ENCODE assay signal across 31 cellular contexts in the genomic region with DNA sequence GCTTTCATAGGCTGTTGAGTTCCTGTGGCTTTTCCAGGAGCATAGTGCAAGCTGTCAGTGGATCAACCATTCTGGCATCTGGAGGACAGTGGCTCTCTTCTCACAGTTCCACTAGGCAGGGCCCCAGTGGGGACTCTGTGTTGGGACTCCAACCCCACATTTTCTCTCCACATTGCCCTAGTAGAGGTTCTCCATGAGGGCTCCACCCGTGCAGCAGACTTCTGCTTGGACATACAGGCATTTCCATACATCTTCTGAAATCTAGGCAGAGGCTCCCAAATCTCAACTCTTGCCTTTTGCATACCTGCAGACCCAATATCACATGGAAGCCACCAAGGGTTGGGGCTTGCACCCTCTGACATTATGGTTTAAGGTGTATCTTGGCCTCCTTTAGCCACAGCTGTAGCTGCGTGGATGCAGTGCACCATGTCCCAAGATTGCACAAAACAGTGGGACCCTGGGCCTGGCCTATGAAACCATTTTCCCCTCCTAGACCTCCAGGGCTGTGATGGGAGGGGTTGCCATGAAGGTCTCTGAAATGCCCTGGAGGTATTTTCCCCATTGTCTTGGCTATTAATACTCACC.
"Had no signal": no experiment of that assay in that cellular context is flagged by ENCODE, and none has a peak within 500 bp of the region (broad histone marks: within the 10 kb centered on the region; RNA-seq: fewer than 3 reads in every experiment).

No MANE protein-coding gene starts in this region.

- H3K9me3 ChIP-seq: gastrocnemius medialis had no signal

- H3K36me3 ChIP-seq: ascending aorta, breast epithelium, esophagus muscularis mucosa, gastrocnemius medialis, heart left ventricle had no signal

- H3K4me3 ChIP-seq: ascending aorta, breast epithelium, coronary artery, dorsolateral prefrontal cortex, esophagus muscularis mucosa, heart left ventricle had no signal

- FAIRE-seq: TTC549 had no signal

- DNase-seq: activated CD4-positive, alpha-beta memory T cell treated with anti-CD3 and anti-CD28 coated beads, Interleukin-2, amount 10 ng/mL, durations not matched to agents 7 days and 5 days; activated CD4-positive, alpha-beta T cell treated with anti-CD3 and anti-CD28 coated beads for 1 hour; activated CD4-positive, alpha-beta T cell treated with anti-CD3 and anti-CD28 coated beads for 4 hours; activated CD4-positive, alpha-beta T cell treated with anti-CD3 and anti-CD28 coated beads, Interleukin-2, amount 10 ng/mL, durations not matched to agents 7 days and 5 days; activated CD4-positive, alpha-beta T cell treated with anti-CD3 and anti-CD28 coated beads, Interleukin-2, amount 50 U/mL, for 4 hours; activated CD8-positive, alpha-beta memory T cell treated with anti-CD3 and anti-CD28 coated beads, Interleukin-2, amount 50 U/mL, for 48 hours; activated gamma-delta T cell; activated naive CD4-positive, alpha-beta T cell; activated naive CD4-positive, alpha-beta T cell treated with anti-CD3 and anti-CD28 coated beads, Interleukin-2, amount 10 ng/mL, durations not matched to agents 7 days and 5 days; activated naive CD8-positive, alpha-beta T cell treated with anti-CD3 and anti-CD28 coated beads, Interleukin-2, amount 10 ng/mL, durations not matched to agents 7 days and 5 days; activated T-cell treated with anti-CD3 and anti-CD28 coated beads for 4 hours; activated T-cell treated with anti-CD3 and anti-CD28 coated beads, Interleukin-2, amount 50 U/mL, for 24 hours; activated T-cell treated with anti-CD3 and anti-CD28 coated beads, Interleukin-2, amount 50 U/mL, for 72 hours; dorsolateral prefrontal cortex; effector memory CD4-positive, alpha-beta T cell; endodermal cell; foreskin keratinocyte; gastrocnemius medialis; glutamatergic neuron; heart left ventricle; T-helper 1 cell; T-helper 17 cell; T1000 had no signal

- H3K27me3 ChIP-seq: ascending aorta, breast epithelium, esophagus muscularis mucosa, foreskin keratinocyte, gastrocnemius medialis, heart left ventricle had no signal

- H3K27ac ChIP-seq: ascending aorta, breast epithelium, coronary artery, dorsolateral prefrontal cortex, esophagus muscularis mucosa, foreskin keratinocyte, gastrocnemius medialis, heart left ventricle, VCaP had no signal

- ATAC-seq: activated naive CD4-positive, alpha-beta T cell treated with anti-CD3 and anti-CD28 coated beads, Interleukin-2, amount 50 U/mL, for 72 hours; activated T-cell treated with anti-CD3 and anti-CD28 coated beads, Interleukin-2, amount 50 U/mL, for 72 hours; foreskin keratinocyte; gastrocnemius medialis; heart left ventricle; T-helper 17 cell; WTC11 had no signal

- H3K4me1 ChIP-seq: ascending aorta, breast epithelium, foreskin keratinocyte, gastrocnemius medialis had no signal
